14 cellular contexts compared by ENCODE assay signal in genomic region chr16:54176376-54176901, GRCh38.
DNase-seq lines count a peak whose midpoint lies in the region; ATAC-seq and TF ChIP-seq lines count a peak whose summit lies in the region.
"Had no signal": no experiment of that assay in that cellular context is flagged by ENCODE, and none has a peak within 500 bp of the region (broad histone marks: within the 10 kb centered on the region; RNA-seq: fewer than 3 reads in every experiment).

No MANE protein-coding gene starts in this region.

- H3K36me3 ChIP-seq in GM23338 (ENCODE audit: insufficient read depth) (no peaks in the 10 kb centered on the region), hepatocyte (replicated peaks; ENCODE audit: insufficient read depth, low read depth) (no peaks in the 10 kb centered on the region), trophoblast cell (ENCODE audit: control insufficient read depth in 1 of 2, insufficient read depth in 2 of 2, low read length in 2 of 2) (no peaks in the 10 kb centered on the region)

- H3K9me3 ChIP-seq in hepatocyte (ENCODE audit: low read depth) = no peaks in the 10 kb centered on the region
- H3K9me3 ChIP-seq in trophoblast cell (ENCODE audit: insufficient read depth, low read depth, low read length) = no peaks in the 10 kb centered on the region

- peaks cover 6% of the 10 kb centered on the region for H3K79me1 ChIP-seq in trophoblast cell (ENCODE audit: low read length)

- H3K79me2 ChIP-seq in GM23338 (replicated peaks; ENCODE audit: insufficient read depth) = no peaks in the 10 kb centered on the region
- no peaks in the 10 kb centered on the region for H3K79me2 ChIP-seq in hepatocyte
- no peaks in the 10 kb centered on the region for H3K79me2 ChIP-seq in trophoblast cell (ENCODE audit: control insufficient read depth, insufficient read depth, low read length, poor library complexity)

- H3K36me3 Mint-ChIP-seq in GM23338 (ENCODE audit: low read depth) = no peaks in the 10 kb centered on the region

- H3K4me1 Mint-ChIP-seq in GM23338 = peaks cover 55% of the 10 kb centered on the region

- no peak overlapping the region for H4K12ac ChIP-seq in trophoblast cell (ENCODE audit: low read depth, low read length)

- no peak overlapping the region for H3K14ac ChIP-seq in trophoblast cell (ENCODE audit: low read length)

- intact Hi-C loops in lower leg skin (cut with DNase I; ENCODE audit: low total_unique reads) = loop anchor here (5.0 kb wide), 1 partner anchor 274 kb away; no protein-coding TSS in a partner anchor

- no peak overlapping the region for H3K18ac ChIP-seq in trophoblast cell (ENCODE audit: low read length)

- TF ChIP-seq CTCF in GM23338 (conservative IDR thresholded peaks at IDR 0.05; ENCODE audit: low read depth in 2 of 2) (peak in 1 of 2 experiments; percentile 46; a peak in 3 of 4 replicates), hepatocyte (IDR thresholded peaks at IDR 0.05; ENCODE audit: poor library complexity) (peak; percentile 23), lower leg skin (IDR thresholded peaks at IDR 0.05) (no peak)

- H2BK5ac ChIP-seq in trophoblast cell (ENCODE audit: low read depth, low read length, poor library complexity) = no peak overlapping the region

- peaks cover 31% of the 10 kb centered on the region for H3K4me1 ChIP-seq in GM23338 (ENCODE audit: insufficient read depth)
- peaks cover 44% of the 10 kb centered on the region for H3K4me1 ChIP-seq in hepatocyte (ENCODE audit: insufficient read depth)
- H3K4me1 ChIP-seq in trophoblast cell (ENCODE audit: control insufficient read depth in 1 of 2, insufficient read depth in 2 of 2, low read length in 2 of 2) = peaks cover 19 to 30% of the 10 kb centered on the region in 2 experiments

- 17% methylated on average over 19 of the region's 19 CpGs for WGBS in hepatocyte (ENCODE audit: low lambda C conversion rate, missing lambda C conversion rate)
- WGBS in trophoblast cell (ENCODE audit: extremely low coverage, insufficient coverage, insufficient read length) = no CpG with 5 or more reads among the region's 19 CpGs
- WGBS in lower leg skin, 2 donors = 54 to 61% methylated on average over 19 of the region's 19 CpGs

- no peak overlapping the region for H3K23ac ChIP-seq in trophoblast cell (ENCODE audit: low read length)

- H4K91ac ChIP-seq in trophoblast cell (ENCODE audit: low read depth, low read length) = no peak overlapping the region

- peak overlapping the region; percentile 3; the same call in 2 of the 3 replicates for H3K4me3 Mint-ChIP-seq in GM23338
- H3K4me3 Mint-ChIP-seq: activated T-cell treated with anti-CD3 and anti-CD28 coated beads, Interleukin-2, amount 50 U/mL, for 24 hours had no signal

- no peaks in the 10 kb centered on the region for H3F3A ChIP-seq in GM23338 (replicated peaks; ENCODE audit: low read depth)

- H3K4me2 ChIP-seq in GM23338 (peak overlapping the region; percentile 51; the same call in 1 of the 2 replicates), hepatocyte (peak overlapping the region; percentile 68), trophoblast cell (ENCODE audit: low read length) (no peak overlapping the region)
- H3K4me2 ChIP-seq: KMS-11 had no signal

- H2AK5ac ChIP-seq in trophoblast cell (ENCODE audit: low read length) = no peak overlapping the region

- peaks cover 10% of the 10 kb centered on the region for H3K27me3 Mint-ChIP-seq in GM23338 (ENCODE audit: insufficient read depth, low read depth, poor library complexity)

- no peaks in the 10 kb centered on the region for H3K9me3 Mint-ChIP-seq in GM23338
- H3K9me3 Mint-ChIP-seq: activated T-cell treated with anti-CD3 and anti-CD28 coated beads, Interleukin-2, amount 50 U/mL, for 24 hours had no signal

- H2BK12ac ChIP-seq in trophoblast cell (ENCODE audit: low read length) = no peak overlapping the region

- no peaks in the 10 kb centered on the region for H3K27me3 ChIP-seq in GM23338 (ENCODE audit: insufficient read depth)
- no peaks in the 10 kb centered on the region for H3K27me3 ChIP-seq in hepatocyte
- no peaks in the 10 kb centered on the region for H3K27me3 ChIP-seq in trophoblast cell (ENCODE audit: insufficient read depth, low read length)

- H3K9ac ChIP-seq in trophoblast cell (ENCODE audit: low read length) = no peak overlapping the region
- H3K9ac ChIP-seq: KMS-11 had no signal

- H3K4ac ChIP-seq in trophoblast cell (ENCODE audit: low read depth, low read length) = no peak overlapping the region

- ATAC-seq in GM23338 (peak; percentile 92), GM19397 (IDR thresholded peaks at IDR 0.05; ENCODE audit: unreplicated experiment) (no peak), GM21529 (IDR thresholded peaks at IDR 0.05; ENCODE audit: unreplicated experiment) (no peak)

- DNase-seq in GM23338 (ENCODE audit: low spot score) (peak; percentile 73), NCI-H510A treated with DMSO at 0.1 percent for 48 hours (lab: John Stamatoyannopoulos, UW) (peak; percentile 71), hepatocyte (ENCODE audit: low spot score) (peak; percentile 67), trophoblast cell (no peak), GM03348 (ENCODE audit: low spot score) (no peak), lower leg skin (ENCODE audit: low spot score in 2 of 2) (no peak)
- DNase-seq: activated T-cell treated with anti-CD3 and anti-CD28 coated beads, Interleukin-2, amount 50 U/mL, for 24 hours; amniotic stem cell; kidney glomerular epithelial cell; NCI-H1930; small intestine had no signal

- no peak overlapping the region for H4K8ac ChIP-seq in trophoblast cell (ENCODE audit: low read depth, low read length)

- peak overlapping the region; percentile 35; the same call in 1 of the 2 replicates for H2AFZ ChIP-seq in GM23338
- H2AFZ ChIP-seq in hepatocyte = no peak overlapping the region
- no peak overlapping the region for H2AFZ ChIP-seq in trophoblast cell (ENCODE audit: insufficient read depth, low read length, poor library complexity)

- peak overlapping the region; percentile 25 for H2BK120ac ChIP-seq in trophoblast cell (ENCODE audit: insufficient read depth, low read length, poor library complexity)

- H4K20me1 ChIP-seq in GM23338 (replicated peaks; ENCODE audit: insufficient read depth) (no peaks in the 10 kb centered on the region), hepatocyte (ENCODE audit: insufficient read depth, poor library complexity, severe bottlenecking) (no peaks in the 10 kb centered on the region)

- H3K27ac ChIP-seq in GM23338 (ENCODE audit: low read depth) = no peak overlapping the region
- no peak overlapping the region for H3K27ac ChIP-seq in hepatocyte
- no peak overlapping the region for H3K27ac ChIP-seq in trophoblast cell (ENCODE audit: low read depth, low read length)
- H3K27ac ChIP-seq: KMS-11 had no signal

- H3K9me2 ChIP-seq in GM23338 (ENCODE audit: insufficient read depth) (no peaks in the 10 kb centered on the region), hepatocyte (replicated peaks; ENCODE audit: insufficient read depth) (no peaks in the 10 kb centered on the region)

- no peak overlapping the region; the same call in 1 of the 2 replicates for H3K27ac Mint-ChIP-seq in GM23338
- H3K27ac Mint-ChIP-seq: activated T-cell treated with anti-CD3 and anti-CD28 coated beads, Interleukin-2, amount 50 U/mL, for 24 hours had no signal

- no peak for TF ChIP-seq POLR2A in lower leg skin (IDR thresholded peaks at IDR 0.05)

- H3K4me3 ChIP-seq in GM23338 (no peak overlapping the region), hepatocyte (no peak overlapping the region), trophoblast cell (ENCODE audit: low read depth, low read length) (no peak overlapping the region), lower leg skin (ENCODE audit: low read depth, poor library complexity, severe bottlenecking) (no peak overlapping the region)

TF ChIP-seq in GM23338, 12 proteins besides CTCF, POLR2A, EP300 and RAD21:
- TF ChIP-seq CREB1 (CRISPR knock-in tag; IDR thresholded peaks at IDR 0.05; ENCODE audit: low read depth) (no peak), EZH2 (IDR thresholded peaks at IDR 0.05; ENCODE audit: low read depth, unreplicated experiment) (no peak), ETS1 (IDR thresholded peaks at IDR 0.05) (no peak), ZNF331 (CRISPR knock-in tag; IDR thresholded peaks at IDR 0.05; ENCODE audit: low read depth) (no peak), NANOG (IDR thresholded peaks at IDR 0.05; ENCODE audit: borderline replicate concordance) (no peak), POLR2AphosphoS5 (IDR thresholded peaks at IDR 0.05; ENCODE audit: low read depth) (no peak), REST (IDR thresholded peaks at IDR 0.05; ENCODE audit: unreplicated experiment) (no peak), ZNF114 (CRISPR knock-in tag; IDR thresholded peaks at IDR 0.05) (no peak)

Comparison
In these comparisons a context has a peak if more than half of its experiments do, and no peak if none do; other contexts are left out.
1. DNase-seq: peak in GM23338 (single experiment), NCI-H510A treated with DMSO at 0.1 percent for 48 hours (single experiment) and hepatocyte (single experiment); none in trophoblast cell (0 of 2), GM03348 (single experiment) and lower leg skin (0 of 2).